8 cellular contexts compared by ENCODE assay signal in genomic region chr1:156114101-156114918, GRCh38. TPM values are rescaled to one million over a fixed set of nuclear protein-coding genes. Genes with fewer than 3 reads are reported as not detected.
DNase-seq lines count a peak whose midpoint lies in the region; ATAC-seq and TF ChIP-seq lines count a peak whose summit lies in the region.

Gene LMNA, plus strand, starts transcription at chr1:156114711. Its CDS starts 208 bp downstream, at chr1:156114919.

- H3K27me3 Mint-ChIP-seq in CD8-positive, alpha-beta T cell (ENCODE audit: low read depth): peaks cover 26% of the 10 kb centered on the region
- peaks cover 5% of the 10 kb centered on the region for H3K27me3 Mint-ChIP-seq in activated T-cell treated with anti-CD3 and anti-CD28 coated beads, Interleukin-2, amount 50 U/mL, for 4 hours (ENCODE audit: low read depth)

- H2AFZ ChIP-seq in PC-9: peak within 1 kb of the TSS; percentile 68

- H3K27ac ChIP-seq in CD8-positive, alpha-beta T cell (ENCODE audit: low read depth, low read length): peak within 1 kb of the TSS; percentile 7
- H3K27ac ChIP-seq in HUES64 (ENCODE audit: low read depth, low read length) (peak within 1 kb of the TSS; percentile 76), PC-9 (peak within 1 kb of the TSS; percentile 69), muscle layer of colon (ENCODE audit: low read depth, low read length) (peak within 1 kb of the TSS; percentile 100)

- no peak for TF ChIP-seq CTCF in CD8-positive, alpha-beta T cell (IDR thresholded peaks at IDR 0.05)
- no peak for TF ChIP-seq CTCF in PC-9 (conservative IDR thresholded peaks at IDR 0.05)

- H3K4me1 ChIP-seq in CD8-positive, alpha-beta T cell (ENCODE audit: insufficient read depth, low read length): peaks cover 22% of the 10 kb centered on the region
- H3K4me1 ChIP-seq in HUES64 (ENCODE audit: insufficient read depth, low read length) (peaks cover 18% of the 10 kb centered on the region), PC-9 (replicated peaks; ENCODE audit: insufficient read depth) (peaks cover 65% of the 10 kb centered on the region), muscle layer of colon (ENCODE audit: insufficient read depth, low read length) (peaks cover 36% of the 10 kb centered on the region)

- no peaks in the 10 kb centered on the region for H3K9me2 ChIP-seq in PC-9 (ENCODE audit: insufficient read depth)

- H3K9me3 Mint-ChIP-seq in CD8-positive, alpha-beta T cell: no peaks in the 10 kb centered on the region
- H3K9me3 Mint-ChIP-seq in activated T-cell treated with anti-CD3 and anti-CD28 coated beads, Interleukin-2, amount 50 U/mL, for 4 hours: no peaks in the 10 kb centered on the region
- H3K9me3 Mint-ChIP-seq in stimulated activated effector memory CD8-positive, alpha-beta T cell treated with anti-CD3 and anti-CD28 coated beads, Interleukin-12 subunit alpha, Interleukin-12 subunit beta, amount 100 ng/mL, for 72 hours: no peaks in the 10 kb centered on the region

- H3K36me3 ChIP-seq in CD8-positive, alpha-beta T cell (ENCODE audit: insufficient read depth, low read length): no peaks in the 10 kb centered on the region
- no peaks in the 10 kb centered on the region for H3K36me3 ChIP-seq in HUES64 (ENCODE audit: insufficient read depth, low read length)
- peaks cover 9% of the 10 kb centered on the region; the same call in 1 of the 2 replicates for H3K36me3 ChIP-seq in PC-9 (ENCODE audit: low read depth)
- H3K36me3 ChIP-seq in muscle layer of colon (ENCODE audit: insufficient read depth, low read length): no peaks in the 10 kb centered on the region

- peak within 1 kb of the TSS; percentile 83 for H3K4me3 ChIP-seq in CD8-positive, alpha-beta T cell (ENCODE audit: low read depth, low read length)
- peak within 1 kb of the TSS; percentile 93 for H3K4me3 ChIP-seq in HUES64 (ENCODE audit: low read length)
- peak within 1 kb of the TSS; percentile 100 for H3K4me3 ChIP-seq in PC-9
- peak within 1 kb of the TSS; percentile 100 for H3K4me3 ChIP-seq in muscle layer of colon (ENCODE audit: low read depth in 1 of 2, low read length in 2 of 2)

- H3K4me1 Mint-ChIP-seq in CD8-positive, alpha-beta T cell (ENCODE audit: low read depth): peaks cover 26% of the 10 kb centered on the region
- peaks cover 35% of the 10 kb centered on the region for H3K4me1 Mint-ChIP-seq in activated T-cell treated with anti-CD3 and anti-CD28 coated beads, Interleukin-2, amount 50 U/mL, for 4 hours (ENCODE audit: low read depth)
- H3K4me1 Mint-ChIP-seq in stimulated activated effector memory CD8-positive, alpha-beta T cell treated with anti-CD3 and anti-CD28 coated beads, Interleukin-12 subunit alpha, Interleukin-12 subunit beta, amount 100 ng/mL, for 72 hours: peaks cover 58% of the 10 kb centered on the region

- intact Hi-C loops in CD8-positive, alpha-beta T cell (cut with DNase I, micrococcal nuclease): loop anchor here (1.0 kb wide), 2 partner anchors 8 to 13 kb away; no protein-coding TSS in a partner anchor
- intact Hi-C loops in PC-9 (cut with micrococcal nuclease; ENCODE audit: unreplicated experiment): loop anchor here (1.0 to 2.0 kb wide), 3 partner anchors 8 to 16 kb away; no protein-coding TSS in a partner anchor

- H4K20me1 ChIP-seq in PC-9 (ENCODE audit: insufficient read depth): peaks cover 42% of the 10 kb centered on the region

- H3K9ac ChIP-seq in HUES64 (ENCODE audit: low read depth, low read length) (peak within 1 kb of the TSS; percentile 66), muscle layer of colon (ENCODE audit: low read length) (peak within 1 kb of the TSS; percentile 100)

- CTCF ChIA-PET in CD8-positive, alpha-beta T cell (lab: Charles Lee): interaction anchor here (1.6 to 28.9 kb wide), 3 partner anchors 12 to 18 kb away, joined by 5 to 1057 read pairs (median 16); partner anchors contain the start of gene MEX3A
- CTCF ChIA-PET in PC-9 (lab: Charles Lee): interaction anchor here (0.6 to 1.4 kb wide), 6 partner anchors 13 to 111 kb away, joined by 3 to 6 read pairs (median 4); no protein-coding TSS in a partner anchor

- WGBS in HUES64: under 1% methylated on average over 34 of the region's 37 CpGs

- POLR2A ChIA-PET in CD8-positive, alpha-beta T cell (lab: Charles Lee): interaction anchor here (0.5 to 2.1 kb wide), 3 partner anchors 9 to 147 kb away, joined by 4 to 10 read pairs (median 6); no protein-coding TSS in a partner anchor
- POLR2A ChIA-PET in PC-9 (lab: Charles Lee; ENCODE audit: unreplicated experiment): interaction anchor here (0.6 to 2.9 kb wide), 8 partner anchors 10 to 741 kb away, joined by 3 to 24 read pairs (median 8); partner anchors contain the start of gene SMG5

- H3K79me2 ChIP-seq in PC-9 (ENCODE audit: low read depth): peaks cover 48% of the 10 kb centered on the region

- H3K4me3 Mint-ChIP-seq in CD8-positive, alpha-beta T cell: peak within 1 kb of the TSS; percentile 93
- H3K4me3 Mint-ChIP-seq in activated T-cell treated with anti-CD3 and anti-CD28 coated beads, Interleukin-2, amount 50 U/mL, for 4 hours: peak within 1 kb of the TSS; percentile 92
- H3K4me3 Mint-ChIP-seq in stimulated activated effector memory CD8-positive, alpha-beta T cell treated with anti-CD3 and anti-CD28 coated beads, Interleukin-12 subunit alpha, Interleukin-12 subunit beta, amount 100 ng/mL, for 72 hours: peak within 1 kb of the TSS; percentile 91

- peak within 1 kb of the TSS; percentile 99 for H3K4me2 ChIP-seq in PC-9

- H3K27me3 ChIP-seq in CD8-positive, alpha-beta T cell (ENCODE audit: insufficient read depth, low read length): peaks cover 18% of the 10 kb centered on the region
- H3K27me3 ChIP-seq in HUES64 (ENCODE audit: insufficient read depth, low read length) (no peaks in the 10 kb centered on the region), PC-9 (ENCODE audit: insufficient read depth, low read depth) (no peaks in the 10 kb centered on the region), muscle layer of colon (ENCODE audit: control insufficient read depth in 1 of 2, insufficient read depth in 2 of 2, low read length in 2 of 2) (no peaks in the 10 kb centered on the region)

- peaks cover 5% of the 10 kb centered on the region for H3K36me3 Mint-ChIP-seq in CD8-positive, alpha-beta T cell
- peaks cover 5% of the 10 kb centered on the region for H3K36me3 Mint-ChIP-seq in activated T-cell treated with anti-CD3 and anti-CD28 coated beads, Interleukin-2, amount 50 U/mL, for 4 hours (ENCODE audit: insufficient read depth)
- peaks cover 61% of the 10 kb centered on the region for H3K36me3 Mint-ChIP-seq in stimulated activated effector memory CD8-positive, alpha-beta T cell treated with anti-CD3 and anti-CD28 coated beads, Interleukin-12 subunit alpha, Interleukin-12 subunit beta, amount 100 ng/mL, for 72 hours

- H3K9me3 ChIP-seq in CD8-positive, alpha-beta T cell (ENCODE audit: low read length): no peaks in the 10 kb centered on the region
- H3K9me3 ChIP-seq in HUES64 (ENCODE audit: insufficient read depth, low read depth, low read length) (no peaks in the 10 kb centered on the region), PC-9 (ENCODE audit: insufficient read depth, low read depth) (no peaks in the 10 kb centered on the region), muscle layer of colon (ENCODE audit: low read length) (no peaks in the 10 kb centered on the region)

- no TSS peak for BruUV-seq in PC-9 (replicated peaks; lab: Mats Ljungman, UMichigan)

- peaks cover 28% of the 10 kb centered on the region for H3F3A ChIP-seq in PC-9 (ENCODE audit: insufficient read depth, low read depth)

- H3K27ac Mint-ChIP-seq in CD8-positive, alpha-beta T cell: peak within 1 kb of the TSS; percentile 88
- H3K27ac Mint-ChIP-seq in stimulated activated effector memory CD8-positive, alpha-beta T cell treated with anti-CD3 and anti-CD28 coated beads, Interleukin-12 subunit alpha, Interleukin-12 subunit beta, amount 100 ng/mL, for 72 hours: peak within 1 kb of the TSS; percentile 94

- peak; percentile 40 to 84 (median 67) for DNase-seq in CD8-positive, alpha-beta T cell
- DNase-seq in PC-9: peak; percentile 90 to 94
- peak; percentile 74 for DNase-seq in activated T-cell treated with anti-CD3 and anti-CD28 coated beads, Interleukin-2, amount 50 U/mL, for 4 hours
- peak; percentile 70 to 90 for DNase-seq in stimulated activated effector memory CD8-positive, alpha-beta T cell treated with anti-CD3 and anti-CD28 coated beads, Interleukin-12 subunit alpha, Interleukin-12 subunit beta, amount 100 ng/mL, for 72 hours (ENCODE audit: low spot score in 2 of 2)

- peak; percentile 80 for ATAC-seq in CD8-positive, alpha-beta T cell
- ATAC-seq in GM21367 (IDR thresholded peaks at IDR 0.05; ENCODE audit: unreplicated experiment) (peak; percentile 46), esophagus mucosa (peak; percentile 83)
- peak; percentile 90 to 92 for ATAC-seq in activated T-cell treated with anti-CD3 and anti-CD28 coated beads, Interleukin-2, amount 50 U/mL, for 4 hours
- peak; percentile 91 for ATAC-seq in stimulated activated effector memory CD8-positive, alpha-beta T cell treated with anti-CD3 and anti-CD28 coated beads, Interleukin-12 subunit alpha, Interleukin-12 subunit beta, amount 100 ng/mL, for 72 hours

RNA-seq across cellular contexts. Expression of gene LMNA, which starts in this region (rescaled TPM):
- total RNA-seq in CD8-positive, alpha-beta T cell: 100 to 1,000 TPM; 281 to 298 TPM
- 30.5 TPM for polyA plus RNA-seq in HUES64 (2013, experiment 1 of 2)
- polyA plus RNA-seq in HUES64 (2013, experiment 2 of 2): 31.3 TPM
- total RNA-seq in PC-9 (2021): 569 and 580 TPM in 2 replicates
- total RNA-seq in activated T-cell treated with anti-CD3 and anti-CD28 coated beads, Interleukin-2, amount 50 U/mL, for 4 hours: 100 to 1,000 TPM; 113 to 162 (median 124) TPM
- total RNA-seq in esophagus mucosa: 315 TPM

Comparison
In these comparisons a context has a peak if more than half of its experiments do, and no peak if none do; other contexts are left out.
1. Peak in every context shown above with its lines: DNase-seq, ATAC-seq, H3K4me3 ChIP-seq and H3K27ac ChIP-seq.
2. H3K27ac ChIP-seq: peak in every context shown above with its lines; median percentile 100 in muscle layer of colon; 76 in HUES64; 69 in PC-9; 7 in CD8-positive, alpha-beta T cell.